In genomic region chr5:76582252-76583162, GRCh38 we compare ENCODE assay signal across 9 cellular contexts. TPM values are rescaled to one million over a fixed set of nuclear protein-coding genes. Genes with fewer than 3 reads are reported as not detected.
DNase-seq lines count a peak whose midpoint lies in the region; ATAC-seq and TF ChIP-seq lines count a peak whose summit lies in the region.
"Had no signal": no experiment of that assay in that cellular context is flagged by ENCODE, and none has a peak within 500 bp of the region (broad histone marks: within the 10 kb centered on the region; RNA-seq: fewer than 3 reads in every experiment).

No MANE protein-coding gene starts in this region.

- POLR2A ChIA-PET in activated CD4-positive, alpha-beta T cell treated with anti-CD3 and anti-CD28 coated beads for 36 hours (lab: Charles Lee): interaction anchor here (0.6 to 1.6 kb wide), 7 partner anchors 35 to 463 kb away, joined by 3 to 12 read pairs (median 4); partner anchors contain the start of gene IQGAP2

- peaks cover 36% of the 10 kb centered on the region for H3K4me1 ChIP-seq in mucosa of stomach (ENCODE audit: control insufficient read depth, insufficient read depth, low read length)

- H3K27me3 ChIP-seq in mucosa of stomach (ENCODE audit: control insufficient read depth, insufficient read depth, low read length): no peaks in the 10 kb centered on the region
- H3K27me3 ChIP-seq in dorsolateral prefrontal cortex: peaks cover 0 to 12% (median 0%) of the 10 kb centered on the region in 45 donors

- H3K9me3 ChIP-seq in T-helper 17 cell (ENCODE audit: control insufficient read depth, low read length, poor library complexity, severe bottlenecking) (no peaks in the 10 kb centered on the region), mucosa of stomach (ENCODE audit: control insufficient read depth, low read length) (no peaks in the 10 kb centered on the region)

- DNase-seq in activated CD4-positive, alpha-beta T cell treated with anti-CD3 and anti-CD28 coated beads for 36 hours: peak; percentile 52
- DNase-seq in activated CD4-positive, alpha-beta T cell treated with anti-CD3 and anti-CD28 coated beads, Interleukin-2, amount 50 U/mL, for 1 hour: no peak
- DNase-seq in T-helper 17 cell: no peak
- DNase-seq in dorsolateral prefrontal cortex: no peak
- no peak for DNase-seq in posterior vena cava (ENCODE audit: low spot score)
- no peak for DNase-seq in DMS 273 (lab: John Stamatoyannopoulos, UW; ENCODE audit: unreplicated experiment)

- peaks cover 2% of the 10 kb centered on the region for H3K36me3 Mint-ChIP-seq in activated CD4-positive, alpha-beta T cell treated with anti-CD3 and anti-CD28 coated beads for 36 hours (ENCODE audit: low read depth)
- H3K36me3 Mint-ChIP-seq in T-helper 17 cell (ENCODE audit: low read depth): peaks cover 2% of the 10 kb centered on the region

- H3K4me1 Mint-ChIP-seq in activated CD4-positive, alpha-beta T cell treated with anti-CD3 and anti-CD28 coated beads for 36 hours: peaks cover 20% of the 10 kb centered on the region
- peaks cover 13% of the 10 kb centered on the region for H3K4me1 Mint-ChIP-seq in T-helper 17 cell

- no peak for TF ChIP-seq CTCF in dorsolateral prefrontal cortex (IDR thresholded peaks at IDR 0.05 in 54 of 56, conservative IDR thresholded peaks at IDR 0.05 in 2 of 56; ENCODE audit: low read depth in 1 of 56, partially characterized antibody in 56 of 56)

- H3K9ac ChIP-seq in mucosa of stomach (ENCODE audit: low read length): peak overlapping the region; percentile 19

- H3K4me3 Mint-ChIP-seq in activated CD4-positive, alpha-beta T cell treated with anti-CD3 and anti-CD28 coated beads for 36 hours: no peak overlapping the region
- no peak overlapping the region for H3K4me3 Mint-ChIP-seq in T-helper 17 cell

- CTCF ChIA-PET in activated CD4-positive, alpha-beta T cell treated with anti-CD3 and anti-CD28 coated beads for 36 hours (lab: Charles Lee): interaction anchor here (0.7 to 4.6 kb wide), 26 partner anchors 10 to 508 kb away, joined by 3 to 26 read pairs (median 4); partner anchors contain the start of gene IQGAP2

- peak; percentile 93 for ATAC-seq in activated CD4-positive, alpha-beta T cell treated with anti-CD3 and anti-CD28 coated beads for 36 hours
- ATAC-seq in HG02970 (IDR thresholded peaks at IDR 0.05; ENCODE audit: low FRiP score, unreplicated experiment) (peak; percentile 63), T-helper 17 cell (peak; percentile 46)

- H3K4me3 ChIP-seq in mucosa of stomach (ENCODE audit: low read length) (no peak overlapping the region), dorsolateral prefrontal cortex (no peak overlapping the region)

- intact Hi-C loops in activated CD4-positive, alpha-beta T cell treated with anti-CD3 and anti-CD28 coated beads for 36 hours (cut with DNase I, micrococcal nuclease): loop anchor here (1.0 to 5.0 kb wide), 5 partner anchors 35 to 245 kb away; partner anchors contain the start of gene IQGAP2 (in 1 of the 2)
- intact Hi-C loops in dorsolateral prefrontal cortex (cut with DNase I): no loop called here
- intact Hi-C loops in posterior vena cava (cut with DNase I): no loop called here

- H3K36me3 ChIP-seq in mucosa of stomach (ENCODE audit: control insufficient read depth, insufficient read depth, low read length): no peaks in the 10 kb centered on the region

- no peak overlapping the region for H3K27ac ChIP-seq in dorsolateral prefrontal cortex

- no peaks in the 10 kb centered on the region for H3K9me3 Mint-ChIP-seq in activated CD4-positive, alpha-beta T cell treated with anti-CD3 and anti-CD28 coated beads for 36 hours (ENCODE audit: low read depth)

- no peaks in the 10 kb centered on the region for H3K27me3 Mint-ChIP-seq in activated CD4-positive, alpha-beta T cell treated with anti-CD3 and anti-CD28 coated beads for 36 hours
- H3K27me3 Mint-ChIP-seq in T-helper 17 cell: no peaks in the 10 kb centered on the region

- peak overlapping the region; percentile 60 for H3K27ac Mint-ChIP-seq in activated CD4-positive, alpha-beta T cell treated with anti-CD3 and anti-CD28 coated beads for 36 hours
- H3K27ac Mint-ChIP-seq in T-helper 17 cell: peak overlapping the region; percentile 76

RNA-seq across cellular contexts. Expression of gene F2RL2, which starts 40.7 kb away (rescaled TPM):
- not detected for total RNA-seq in activated CD4-positive, alpha-beta T cell treated with anti-CD3 and anti-CD28 coated beads for 36 hours
- total RNA-seq in T-helper 17 cell (not detected), dorsolateral prefrontal cortex (under 1 TPM in 68 of 120 experiments, not detected in 52; 0.11 to 0.63 (median 0.31) TPM), posterior vena cava (under 1 TPM; 0.10 to 0.28 TPM)
- total RNA-seq: SK-MEL-5 had no signal

Comparison
In these comparisons a context has a peak if more than half of its experiments do, and no peak if none do; other contexts are left out.
1. intact Hi-C loops: an anchor here in activated CD4-positive, alpha-beta T cell treated with anti-CD3 and anti-CD28 coated beads for 36 hours (1.0 to 5.0 kb wide); none called in dorsolateral prefrontal cortex and posterior vena cava.